Comparison of ENCODE assay signal across 8 cellular contexts in genomic region chr1:161177112-161177935, GRCh38.
DNase-seq lines count a peak whose midpoint lies in the region; ATAC-seq and TF ChIP-seq lines count a peak whose summit lies in the region.

Gene B4GALT3 (minus strand): TSS chr1:161177507. CDS start chr1:161176060, 1,447 bp downstream.

- peaks cover 39% of the 10 kb centered on the region for H3K36me3 ChIP-seq in BLaER1

- H3K9me3 ChIP-seq in BLaER1, result no peaks in the 10 kb centered on the region

- H3K4me2 ChIP-seq in BLaER1, result peak within 1 kb of the TSS; percentile 98

- peaks cover 62% of the 10 kb centered on the region for H3K4me1 ChIP-seq in BLaER1

- DNase-seq in NCI-H69 (lab: John Stamatoyannopoulos, UW) (peak; percentile 95), coronary artery (ENCODE audit: low spot score) (peak; percentile 94), left kidney (ENCODE audit: low read depth, low spot score) (peak; percentile 94)
- DNase-seq in activated CD4-positive, alpha-beta T cell treated with anti-CD3 and anti-CD28 coated beads, Interleukin-2, amount 50 U/mL, for 1 hour, result peak; percentile 94
- peak; percentile 93 for DNase-seq in stimulated activated CD4-positive, alpha-beta T cell treated with anti-CD3 and anti-CD28 coated beads, Interleukin-1b, Interleukin-23, amount 100 ng/mL, for 48 hours

- H3K27ac ChIP-seq in BLaER1 (peak within 1 kb of the TSS; percentile 86), coronary artery (peak within 1 kb of the TSS; percentile 88 to 89)

- no peaks in the 10 kb centered on the region for H3K27me3 ChIP-seq in BLaER1

- H4K20me1 ChIP-seq in BLaER1, result peaks cover 18% of the 10 kb centered on the region; the same call in 1 of the 2 replicates

- H3K9ac ChIP-seq in BLaER1, result peak within 1 kb of the TSS; percentile 88

- no peak for TF ChIP-seq CTCF in coronary artery (IDR thresholded peaks at IDR 0.05)

- peak; percentile 86 for ATAC-seq in GM19324 (IDR thresholded peaks at IDR 0.05; ENCODE audit: low FRiP score, unreplicated experiment)
- ATAC-seq in HG03457 (IDR thresholded peaks at IDR 0.05; ENCODE audit: unreplicated experiment), result peak; percentile 48

- H3K4me3 ChIP-seq in BLaER1, result peak within 1 kb of the TSS; percentile 82
- peak within 1 kb of the TSS; percentile 77 for H3K4me3 ChIP-seq in coronary artery

Comparison
In these comparisons a context has a peak if more than half of its experiments do, and no peak if none do; other contexts are left out.
1. Peak in every context shown above with its lines: DNase-seq, ATAC-seq, H3K4me3 ChIP-seq and H3K27ac ChIP-seq.